In the genomic region with DNA sequence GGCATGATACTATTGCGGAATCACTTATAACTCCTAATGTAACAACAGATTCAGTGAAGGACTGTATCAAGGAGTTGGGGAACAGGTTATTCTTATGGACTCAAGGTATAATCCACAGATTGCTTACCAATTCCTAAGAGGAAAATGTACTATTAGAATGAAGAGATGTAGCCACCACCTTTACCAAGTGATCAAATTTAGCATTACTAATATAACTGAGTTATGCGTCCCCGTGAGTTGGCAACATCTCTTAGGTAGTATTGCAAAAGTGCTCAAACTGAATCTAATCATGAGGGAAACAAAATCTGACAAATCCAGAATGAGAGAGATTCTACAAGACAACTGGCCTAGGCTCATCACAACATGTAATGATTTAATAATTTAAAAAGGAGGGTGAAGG, we compare ENCODE assay signal across 9 cellular contexts. TPM values are rescaled to one million over a fixed set of nuclear protein-coding genes. Genes with fewer than 3 reads are reported as not detected.
A peak's percentile ranks its signal among the peaks of the same experiment; 100 is the strongest.
DNase-seq lines count a peak whose midpoint lies in the region; ATAC-seq and TF ChIP-seq lines count a peak whose summit lies in the region.
"Had no signal": no experiment of that assay in that cellular context is flagged by ENCODE, and none has a peak within 500 bp of the region (broad histone marks: within the 10 kb centered on the region; RNA-seq: fewer than 3 reads in every experiment).

No MANE protein-coding gene starts in this region.

- H3K9ac ChIP-seq in KMS-11 = no peak overlapping the region

- H2AFZ ChIP-seq in KMS-11 (ENCODE audit: low read depth) = peak overlapping the region; percentile 74

- H3K79me2 ChIP-seq in KMS-11 (ENCODE audit: insufficient read depth, low read depth) = peaks cover 32% of the 10 kb centered on the region

- H3K4me3 Mint-ChIP-seq in CD4-positive, CD25-positive, alpha-beta regulatory T cell = peak overlapping the region; percentile 97 to 100 (median 100)
- peak overlapping the region; percentile 96 for H3K4me3 Mint-ChIP-seq in natural killer cell treated with Interleukin-12 subunit alpha and Interleukin-12 subunit beta and Interleukin-15 and Interleukin-18, amount 100 ng/mL, for 72 hours

- H3K9me3 ChIP-seq in CD4-positive, CD25-positive, alpha-beta regulatory T cell (ENCODE audit: control insufficient read depth in 2 of 2, low read length in 2 of 2) = no peaks in the 10 kb centered on the region
- no peaks in the 10 kb centered on the region for H3K9me3 ChIP-seq in breast epithelium

- no peaks in the 10 kb centered on the region for H3K36me3 Mint-ChIP-seq in CD4-positive, CD25-positive, alpha-beta regulatory T cell
- H3K36me3 Mint-ChIP-seq in natural killer cell treated with Interleukin-12 subunit alpha and Interleukin-12 subunit beta and Interleukin-15 and Interleukin-18, amount 100 ng/mL, for 72 hours = no peaks in the 10 kb centered on the region

- peaks cover 9% of the 10 kb centered on the region; the same call in 1 of the 2 replicates for H4K20me1 ChIP-seq in KMS-11 (ENCODE audit: insufficient read depth)

- H3K4me1 ChIP-seq in CD4-positive, CD25-positive, alpha-beta regulatory T cell (ENCODE audit: control insufficient read depth, insufficient read depth, low read length, poor library complexity, severe bottlenecking) = peaks cover 21% of the 10 kb centered on the region
- H3K4me1 ChIP-seq in KMS-11 (ENCODE audit: low read depth, poor library complexity, severe bottlenecking) (peaks cover 26% of the 10 kb centered on the region), breast epithelium (peaks cover 0 to 10% of the 10 kb centered on the region in 2 donors)

- H3K27me3 Mint-ChIP-seq in CD4-positive, CD25-positive, alpha-beta regulatory T cell = peaks cover 6% of the 10 kb centered on the region
- H3K27me3 Mint-ChIP-seq in natural killer cell treated with Interleukin-12 subunit alpha and Interleukin-12 subunit beta and Interleukin-15 and Interleukin-18, amount 100 ng/mL, for 72 hours = peaks cover 0 to 6% of the 10 kb centered on the region in 2 donors

- H3K9me3 Mint-ChIP-seq in CD4-positive, CD25-positive, alpha-beta regulatory T cell = peaks cover 0 to 2% (median 0%) of the 10 kb centered on the region in 7 donors
- no peaks in the 10 kb centered on the region for H3K9me3 Mint-ChIP-seq in natural killer cell treated with Interleukin-12 subunit alpha and Interleukin-12 subunit beta and Interleukin-15 and Interleukin-18, amount 100 ng/mL, for 72 hours

- H3K4me1 Mint-ChIP-seq in CD4-positive, CD25-positive, alpha-beta regulatory T cell = peaks cover 31 to 46% (median 36%) of the 10 kb centered on the region in 4 donors
- H3K4me1 Mint-ChIP-seq in natural killer cell treated with Interleukin-12 subunit alpha and Interleukin-12 subunit beta and Interleukin-15 and Interleukin-18, amount 100 ng/mL, for 72 hours (ENCODE audit: low read depth in 2 of 2) = peaks cover 34 to 39% of the 10 kb centered on the region in 2 donors

- no peak overlapping the region for H3K27ac ChIP-seq in CD4-positive, CD25-positive, alpha-beta regulatory T cell (ENCODE audit: insufficient read depth, low read length, poor library complexity, severe bottlenecking)
- H3K27ac ChIP-seq in KMS-11 (no peak overlapping the region), breast epithelium (no peak overlapping the region)

- peak overlapping the region; percentile 45 to 99 (median 92) for H3K27ac Mint-ChIP-seq in CD4-positive, CD25-positive, alpha-beta regulatory T cell
- peak overlapping the region; percentile 75 to 94 for H3K27ac Mint-ChIP-seq in natural killer cell treated with Interleukin-12 subunit alpha and Interleukin-12 subunit beta and Interleukin-15 and Interleukin-18, amount 100 ng/mL, for 72 hours

- no peak for ATAC-seq in CD4-positive, CD25-positive, alpha-beta regulatory T cell (ENCODE audit: low read depth in 2 of 2)
- ATAC-seq in natural killer cell treated with Interleukin-12 subunit alpha and Interleukin-12 subunit beta and Interleukin-15 and Interleukin-18, amount 100 ng/mL, for 72 hours = no peak

- intact Hi-C loops in breast epithelium (cut with DNase I; ENCODE audit: low total_unique reads) = no loop called here

- no peak for DNase-seq in CD4-positive, CD25-positive, alpha-beta regulatory T cell
- DNase-seq in breast epithelium (ENCODE audit: low spot score in 2 of 2) (no peak), AG08395 (ENCODE audit: low spot score) (no peak), RPMI8226 (no peak), NCI-H1694 (lab: John Stamatoyannopoulos, UW) (no peak), MV-4-11 (lab: John Stamatoyannopoulos, UW) (no peak)
- DNase-seq in natural killer cell treated with Interleukin-12 subunit alpha and Interleukin-12 subunit beta and Interleukin-15 and Interleukin-18, amount 100 ng/mL, for 72 hours (ENCODE audit: low spot score) = no peak

- no peaks in the 10 kb centered on the region for H3K27me3 ChIP-seq in CD4-positive, CD25-positive, alpha-beta regulatory T cell (ENCODE audit: control insufficient read depth, insufficient read depth, low read length)
- no peaks in the 10 kb centered on the region for H3K27me3 ChIP-seq in KMS-11 (ENCODE audit: insufficient read depth, low read depth)
- no peaks in the 10 kb centered on the region for H3K27me3 ChIP-seq in breast epithelium
- H3K27me3 ChIP-seq: brain microvascular endothelial cell had no signal

- no peak for TF ChIP-seq CTCF in KMS-11 (conservative IDR thresholded peaks at IDR 0.05; ENCODE audit: low read depth, low read length)
- TF ChIP-seq CTCF in breast epithelium (IDR thresholded peaks at IDR 0.05) = no peak

- peaks cover 7% of the 10 kb centered on the region for H3K36me3 ChIP-seq in CD4-positive, CD25-positive, alpha-beta regulatory T cell (ENCODE audit: control insufficient read depth, insufficient read depth, low read length)
- no peaks in the 10 kb centered on the region for H3K36me3 ChIP-seq in KMS-11 (ENCODE audit: insufficient read depth)
- H3K36me3 ChIP-seq in breast epithelium = no peaks in the 10 kb centered on the region

- TF ChIP-seq POLR2A in breast epithelium (IDR thresholded peaks at IDR 0.05) = no peak

- peak overlapping the region; percentile 87 for H3K4me2 ChIP-seq in KMS-11

- peak overlapping the region; percentile 99 for H3K4me3 ChIP-seq in CD4-positive, CD25-positive, alpha-beta regulatory T cell (ENCODE audit: low read depth, low read length)
- H3K4me3 ChIP-seq in KMS-11 (IDR thresholded peaks at IDR 0.05; ENCODE audit: insufficient read depth, low read depth, low read length) (no peak overlapping the region), breast epithelium (peak overlapping the region in 2 of 3 donors; percentile 81 to 86)

RNA-seq across cellular contexts. Expression of a gene that starts 0.8 kb away (rescaled TPM):
- total RNA-seq in CD4-positive, CD25-positive, alpha-beta regulatory T cell = 10.9 TPM
- 10 to 100 TPM in 3 of 4 donors, 1 to 10 TPM in 1; 6.8 to 10.7 (median 10.3) TPM for polyA plus RNA-seq in CD4-positive, CD25-positive, alpha-beta regulatory T cell
- 10 to 100 TPM; 13.9 to 20.9 (median 15.4) TPM for total RNA-seq in breast epithelium
- total RNA-seq in natural killer cell treated with Interleukin-12 subunit alpha and Interleukin-12 subunit beta and Interleukin-15 and Interleukin-18, amount 100 ng/mL, for 72 hours = 10 to 100 TPM; 14.1 to 16.8 TPM

RNA-seq across cellular contexts. Expression of a gene that starts 47.8 kb away (rescaled TPM):
- total RNA-seq in CD4-positive, CD25-positive, alpha-beta regulatory T cell = not detected
- polyA plus RNA-seq in CD4-positive, CD25-positive, alpha-beta regulatory T cell = under 1 TPM in 1 of 4 donors, not detected in 3; 0.06 TPM
- 100 to 1,000 TPM in 1 of 3 donors, 10 to 100 TPM in 1, 1 to 10 TPM in 1; 2.1 to 165 (median 95.4) TPM for total RNA-seq in breast epithelium
- total RNA-seq in natural killer cell treated with Interleukin-12 subunit alpha and Interleukin-12 subunit beta and Interleukin-15 and Interleukin-18, amount 100 ng/mL, for 72 hours = not detected
